Comparison of ENCODE assay signal across 12 cellular contexts in the genomic region with DNA sequence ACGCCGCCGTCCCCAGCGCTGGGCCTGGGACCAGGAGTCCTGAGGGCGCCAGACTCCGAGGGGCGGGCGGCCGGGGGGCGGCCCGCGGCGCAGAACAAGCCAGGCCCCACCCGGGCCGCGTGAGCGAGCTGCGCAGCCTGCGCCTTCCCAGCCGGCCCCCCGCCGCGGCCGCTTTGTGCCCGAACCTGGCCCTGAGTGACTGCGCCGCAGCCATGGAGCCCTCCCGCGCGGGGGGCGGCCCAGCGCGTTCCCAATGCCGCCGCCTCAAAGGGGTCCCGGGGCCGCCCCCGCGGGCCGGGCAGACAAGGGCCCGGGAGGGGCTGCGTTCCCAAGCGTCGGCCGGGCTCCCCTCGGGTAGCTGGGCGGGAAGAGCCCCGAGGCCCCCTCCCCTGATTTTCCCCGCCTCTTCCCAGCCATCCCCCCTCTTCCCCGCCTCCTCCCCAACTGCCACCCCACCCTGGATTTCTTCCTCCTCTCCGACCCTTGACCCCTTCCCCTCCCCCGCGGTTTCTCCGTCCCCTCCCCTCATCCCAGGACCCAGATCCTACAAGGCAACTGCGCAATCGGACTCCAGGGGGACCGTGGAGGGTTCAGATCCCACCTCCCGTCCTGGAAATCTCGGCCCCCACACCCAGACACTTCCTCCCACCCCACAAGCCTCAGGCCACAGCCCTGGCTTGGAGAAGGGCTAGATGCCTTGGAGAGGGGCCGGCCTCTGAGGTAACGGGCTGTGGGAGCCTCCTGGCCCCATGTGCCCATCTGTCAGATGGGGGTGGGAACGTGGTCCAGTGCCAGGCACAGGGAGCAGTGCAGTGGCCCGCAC. TPM values are rescaled to one million over a fixed set of nuclear protein-coding genes. Genes with fewer than 3 reads are reported as not detected.
DNase-seq lines count a peak whose midpoint lies in the region; ATAC-seq, FAIRE-seq and TF ChIP-seq lines count a peak whose summit lies in the region.
"Had no signal": no experiment of that assay in that cellular context is flagged by ENCODE, and none has a peak within 500 bp of the region (broad histone marks: within the 10 kb centered on the region; RNA-seq: fewer than 3 reads in every experiment).

No MANE protein-coding gene starts in this region.

- H3K79me2 ChIP-seq in H1 (ENCODE audit: control insufficient read depth in 1 of 2, insufficient read depth in 2 of 2, low read length in 2 of 2), result peaks cover 3 to 91% of the 10 kb centered on the region in 2 experiments

- H3K56ac ChIP-seq in H1 (replicated peaks; ENCODE audit: insufficient read length, low read depth, low read length), result no peak overlapping the region

- peak; percentile 63 for DNase-seq in NCI-H69 (lab: John Stamatoyannopoulos, UW)
- DNase-seq in H1 (ENCODE audit: low read depth in 1 of 2, low spot score in 2 of 2), result no peak
- DNase-seq in suprapubic skin (ENCODE audit: low spot score in 2 of 2), result no peak
- no peak for DNase-seq in NCI-H2081 (lab: John Stamatoyannopoulos, UW)
- no peak for DNase-seq in activated naive CD8-positive, alpha-beta T cell treated with anti-CD3 and anti-CD28 coated beads, Interleukin-2, amount 50 U/mL, for 24 hours
- DNase-seq: activated CD4-positive, alpha-beta T cell treated with anti-CD3 and anti-CD28 coated beads for 36 hours; Caco-2; T-helper 1 cell had no signal

- H2AFZ ChIP-seq in H1 (ENCODE audit: low read length), result no peak overlapping the region

- no peak overlapping the region for H3K23ac ChIP-seq in H1 (ENCODE audit: insufficient read length)

- no peaks in the 10 kb centered on the region for H3K27me3 ChIP-seq in H1 (replicated peaks in 1 of 4; ENCODE audit: control insufficient read depth in 3 of 4, extremely low read depth in 1 of 4, insufficient read depth in 3 of 4, low read length in 3 of 4)
- H3K27me3 ChIP-seq in layer of hippocampus (ENCODE audit: control insufficient read depth, insufficient read depth, low read length), result peaks cover 10% of the 10 kb centered on the region
- H3K27me3 ChIP-seq in suprapubic skin, result peaks cover 18% of the 10 kb centered on the region

- no peak overlapping the region for H3K9ac ChIP-seq in H1 (replicated peaks in 1 of 4; ENCODE audit: extremely low read depth in 1 of 4, low read depth in 3 of 4, low read length in 3 of 4)

- H4K5ac ChIP-seq in H1 (ENCODE audit: insufficient read length, low read depth, low read length), result no peak overlapping the region

- H3K4me3 Mint-ChIP-seq in activated naive CD8-positive, alpha-beta T cell treated with anti-CD3 and anti-CD28 coated beads, Interleukin-2, amount 50 U/mL, for 24 hours, result no peak overlapping the region
- H3K4me3 Mint-ChIP-seq: activated CD4-positive, alpha-beta T cell treated with anti-CD3 and anti-CD28 coated beads for 36 hours; stimulated activated effector memory CD8-positive, alpha-beta T cell treated with anti-CD3 and anti-CD28 coated beads, Interleukin-12 subunit alpha, Interleukin-12 subunit beta, amount 100 ng/mL, for 72 hours had no signal

- no peak overlapping the region for H2BK15ac ChIP-seq in H1 (ENCODE audit: low read length)

- H3K36me3 Mint-ChIP-seq in activated naive CD8-positive, alpha-beta T cell treated with anti-CD3 and anti-CD28 coated beads, Interleukin-2, amount 50 U/mL, for 24 hours (ENCODE audit: low read depth), result no peaks in the 10 kb centered on the region
- H3K36me3 Mint-ChIP-seq: stimulated activated effector memory CD8-positive, alpha-beta T cell treated with anti-CD3 and anti-CD28 coated beads, Interleukin-12 subunit alpha, Interleukin-12 subunit beta, amount 100 ng/mL, for 72 hours had no signal

- H3K79me1 ChIP-seq in H1 (ENCODE audit: low read depth, low read length), result peaks cover 33% of the 10 kb centered on the region

- H2BK5ac ChIP-seq in H1 (ENCODE audit: low read depth, low read length), result peak overlapping the region; percentile 46; the same call in 1 of the 2 replicates

- H3K18ac ChIP-seq in H1 (ENCODE audit: extremely low read depth, low read length), result peak overlapping the region; percentile 60; the same call in 1 of the 2 replicates

- H3K4me2 ChIP-seq in H1 (ENCODE audit: insufficient read depth in 1 of 2, low read depth in 2 of 2, low read length in 2 of 2), result peak overlapping the region; percentile 38 to 71

- no peaks in the 10 kb centered on the region for H3K9me3 ChIP-seq in H1 (ENCODE audit: insufficient read depth in 2 of 2, low read depth in 1 of 2, low read length in 1 of 2)
- H3K9me3 ChIP-seq in suprapubic skin, result no peaks in the 10 kb centered on the region
- H3K9me3 ChIP-seq: Caco-2 had no signal

- no peak for FAIRE-seq in H1 (lab: Jason Lieb, UNC)

- peak overlapping the region; percentile 61; the same call in 1 of the 2 replicates for H2AK5ac ChIP-seq in H1 (ENCODE audit: low read depth, low read length)

- ATAC-seq in GM19324 (IDR thresholded peaks at IDR 0.05; ENCODE audit: low FRiP score, unreplicated experiment), result no peak
- ATAC-seq in activated naive CD8-positive, alpha-beta T cell treated with anti-CD3 and anti-CD28 coated beads, Interleukin-2, amount 50 U/mL, for 24 hours, result no peak
- ATAC-seq: activated CD4-positive, alpha-beta T cell treated with anti-CD3 and anti-CD28 coated beads for 36 hours; stimulated activated effector memory CD8-positive, alpha-beta T cell treated with anti-CD3 and anti-CD28 coated beads, Interleukin-12 subunit alpha, Interleukin-12 subunit beta, amount 100 ng/mL, for 72 hours had no signal

- H4K20me1 ChIP-seq in H1 (replicated peaks in 1 of 2; ENCODE audit: control insufficient read depth in 1 of 2, insufficient read depth in 2 of 2, low read length in 2 of 2), result peaks cover 19 to 20% of the 10 kb centered on the region in 2 experiments

- TF ChIP-seq EP300 in H1 (IDR thresholded peaks at IDR 0.05; ENCODE audit: borderline replicate concordance in 1 of 2, low read depth in 2 of 2, low read length in 2 of 2) (no peak), suprapubic skin (IDR thresholded peaks at IDR 0.05) (no peak)

- peaks cover 10 to 64% (median 49%) of the 10 kb centered on the region in 4 experiments for H3K4me1 ChIP-seq in H1 (replicated peaks in 1 of 4; ENCODE audit: control insufficient read depth in 3 of 4, insufficient read depth in 4 of 4, low read length in 3 of 4)
- peaks cover 41% of the 10 kb centered on the region for H3K4me1 ChIP-seq in suprapubic skin
- H3K4me1 ChIP-seq: Caco-2 had no signal

- H3K14ac ChIP-seq in H1 (ENCODE audit: insufficient read length), result no peak overlapping the region

- no peak for TF ChIP-seq RAD21 in H1 (IDR thresholded peaks at IDR 0.05 in 1 of 2, conservative IDR thresholded peaks at IDR 0.05 in 1 of 2; ENCODE audit: low read depth in 2 of 2, low read length in 2 of 2)

- peak overlapping the region; percentile 26 to 58 (median 33); a peak in 6 of 8 replicates for H3K4me3 ChIP-seq in H1 (ENCODE audit: extremely low read depth in 1 of 4, insufficient read depth in 2 of 4, low read depth in 3 of 4, low read length in 4 of 4)
- H3K4me3 ChIP-seq in suprapubic skin, result peak overlapping the region; percentile 37

- TF ChIP-seq CTCF in H1 (IDR thresholded peaks at IDR 0.05; ENCODE audit: control extremely low read depth in 1 of 3, insufficient read depth in 1 of 3, low read depth in 1 of 3, low read length in 3 of 3) (no peak), suprapubic skin (IDR thresholded peaks at IDR 0.05) (no peak)

- H4K8ac ChIP-seq in H1 (ENCODE audit: extremely low read depth, insufficient read depth, low read length), result 0 out of 2 replicates have a peak overlapping the region, but pooled peaks have one; percentile 28

- TF ChIP-seq POLR2A in H1 (IDR thresholded peaks at IDR 0.05; ENCODE audit: control extremely low read depth in 1 of 2, low read depth in 2 of 2, low read length in 2 of 2) (no peak), suprapubic skin (IDR thresholded peaks at IDR 0.05) (no peak)

- H3K27ac ChIP-seq in H1 (ENCODE audit: low read depth, low read length) (no peak overlapping the region), layer of hippocampus (ENCODE audit: low read depth, low read length) (peak overlapping the region; percentile 52), suprapubic skin (peak overlapping the region; percentile 74)

- no peak overlapping the region for H2BK20ac ChIP-seq in H1 (ENCODE audit: low read length)

- H2BK120ac ChIP-seq in H1 (replicated peaks; ENCODE audit: low read depth, low read length), result no peak overlapping the region

- 8% methylated on average over 29 of the region's 63 CpGs; no CpG with 5 or more reads in 1 of the 2 experiments for WGBS in H1 (ENCODE audit: extremely low coverage in 1 of 2, insufficient coverage in 1 of 2, insufficient read length in 1 of 2, insufficient replicate concordance in 2 of 2, low coverage in 1 of 2, low lambda C conversion rate in 2 of 2, missing lambda C conversion rate in 1 of 2), 2 experiments
- 17% methylated on average over 21 of the region's 63 CpGs for WGBS in suprapubic skin

- H3K4ac ChIP-seq in H1 (replicated peaks; ENCODE audit: insufficient read length, low read depth, low read length), result no peak overlapping the region

- CTCF ChIA-PET in H1 (lab: Charles Lee; ENCODE audit: partially characterized antibody), result interaction anchor here (1.2 to 3.1 kb wide), 3 partner anchors 12 to 19 kb away, joined by 5 to 13 read pairs (median 11); no protein-coding TSS in a partner anchor

- H4K91ac ChIP-seq in H1 (replicated peaks; ENCODE audit: insufficient read length, low read length), result peak overlapping the region; percentile 62

- 0 out of 2 replicates have a peak overlapping the region, but pooled peaks have one; percentile 50 for H2BK12ac ChIP-seq in H1 (ENCODE audit: low read depth, low read length)

- peaks cover 21% of the 10 kb centered on the region for H3K27me3 Mint-ChIP-seq in activated naive CD8-positive, alpha-beta T cell treated with anti-CD3 and anti-CD28 coated beads, Interleukin-2, amount 50 U/mL, for 24 hours

- POLR2A ChIA-PET in H1 (lab: Charles Lee; ENCODE audit: partially characterized antibody), result interaction anchor here (0.7 to 1.2 kb wide), 3 partner anchors 13 to 49 kb away, joined by 3 to 4 read pairs (median 3); no protein-coding TSS in a partner anchor

- no peaks in the 10 kb centered on the region for H3K4me1 Mint-ChIP-seq in activated naive CD8-positive, alpha-beta T cell treated with anti-CD3 and anti-CD28 coated beads, Interleukin-2, amount 50 U/mL, for 24 hours
- H3K4me1 Mint-ChIP-seq: activated CD4-positive, alpha-beta T cell treated with anti-CD3 and anti-CD28 coated beads for 36 hours; stimulated activated effector memory CD8-positive, alpha-beta T cell treated with anti-CD3 and anti-CD28 coated beads, Interleukin-12 subunit alpha, Interleukin-12 subunit beta, amount 100 ng/mL, for 72 hours had no signal

- peaks cover 6% of the 10 kb centered on the region for H3K23me2 ChIP-seq in H1 (ENCODE audit: low read depth, low read length)

- no peaks in the 10 kb centered on the region for H3K9me3 Mint-ChIP-seq in activated naive CD8-positive, alpha-beta T cell treated with anti-CD3 and anti-CD28 coated beads, Interleukin-2, amount 50 U/mL, for 24 hours
- H3K9me3 Mint-ChIP-seq: neural crest cell; stimulated activated effector memory CD8-positive, alpha-beta T cell treated with anti-CD3 and anti-CD28 coated beads, Interleukin-12 subunit alpha, Interleukin-12 subunit beta, amount 100 ng/mL, for 72 hours had no signal

- H3K36me3 ChIP-seq in H1 (ENCODE audit: control insufficient read depth in 2 of 4, insufficient read depth in 4 of 4, low read length in 3 of 4) (no peaks in the 10 kb centered on the region), suprapubic skin (no peaks in the 10 kb centered on the region)

- no peak overlapping the region for H3K27ac Mint-ChIP-seq in activated naive CD8-positive, alpha-beta T cell treated with anti-CD3 and anti-CD28 coated beads, Interleukin-2, amount 50 U/mL, for 24 hours
- H3K27ac Mint-ChIP-seq: activated CD4-positive, alpha-beta T cell treated with anti-CD3 and anti-CD28 coated beads for 36 hours; stimulated activated effector memory CD8-positive, alpha-beta T cell treated with anti-CD3 and anti-CD28 coated beads, Interleukin-12 subunit alpha, Interleukin-12 subunit beta, amount 100 ng/mL, for 72 hours had no signal

RNA-seq across cellular contexts. Expression of a gene that starts 17.1 kb away (rescaled TPM):
- total RNA-seq in H1 (2021; fragmentation: NEBNext Ultra II Directional; extraction: Animal tissue kit (Norgen Biotek cat#: 25700)), result 52.3 and 55.0 TPM in 2 replicates
- 38.2 and 41.2 TPM in 2 replicates for polyA plus RNA-seq in H1 (2011; rRNA removed)
- 21.9 TPM for polyA plus RNA-seq in H1 (2011; cell fraction: cytosol; rRNA removed)
- polyA plus RNA-seq in H1 (2011; cell fraction: nucleus; rRNA removed), result 39.6 TPM
- polyA plus RNA-seq in H1 (2012, experiment 1 of 2), result 39.6 to 51.6 TPM (median 48.3 TPM) in 4 replicates
- 33.1 TPM for polyA plus RNA-seq in H1 (2012, experiment 2 of 2)
- polyA plus RNA-seq in H1 (2013, experiment 1 of 2), result 24.8 TPM
- polyA plus RNA-seq in H1 (2013, experiment 2 of 2), result 27.0 TPM
- polyA minus RNA-seq in H1 (2011; rRNA and poly(A)+ RNA removed), result 47.8 and 68.0 TPM in 2 replicates
- polyA minus RNA-seq in H1 (2011; cell fraction: cytosol; rRNA and poly(A)+ RNA removed), result 46.3 TPM
- 49.0 TPM for polyA minus RNA-seq in H1 (2011; cell fraction: nucleus; rRNA and poly(A)+ RNA removed)
- 1 to 10 TPM; 1.3 to 5.3 (median 1.9) TPM for total RNA-seq in suprapubic skin
- total RNA-seq: activated CD4-positive, alpha-beta T cell treated with anti-CD3 and anti-CD28 coated beads for 36 hours had no signal
